19 cellular contexts compared by ENCODE assay signal in genomic region chr3:52431459-52432223, GRCh38. TPM values are rescaled to one million over a fixed set of nuclear protein-coding genes. Genes with fewer than 3 reads are reported as not detected.
DNase-seq lines count a peak whose midpoint lies in the region; ATAC-seq and TF ChIP-seq lines count a peak whose summit lies in the region.
"Had no signal": no experiment of that assay in that cellular context is flagged by ENCODE, and none has a peak within 500 bp of the region (broad histone marks: within the 10 kb centered on the region; RNA-seq: fewer than 3 reads in every experiment).

No MANE protein-coding gene starts in this region.

- H3K9me3 Mint-ChIP-seq in neural crest cell = no peaks in the 10 kb centered on the region
- H3K9me3 Mint-ChIP-seq: activated naive CD4-positive, alpha-beta T cell treated with anti-CD3 and anti-CD28 coated beads, Interleukin-2, amount 50 U/mL, for 24 hours; activated T-cell treated with anti-CD3 and anti-CD28 coated beads, Interleukin-2, amount 50 U/mL, for 4 hours had no signal

- no peaks in the 10 kb centered on the region for H3K36me3 Mint-ChIP-seq in neural crest cell (ENCODE audit: low read depth)
- H3K36me3 Mint-ChIP-seq: activated naive CD4-positive, alpha-beta T cell treated with anti-CD3 and anti-CD28 coated beads, Interleukin-2, amount 50 U/mL, for 24 hours had no signal

- peak; percentile 5 for DNase-seq in activated effector memory CD4-positive, alpha-beta T cell treated with anti-CD3 and anti-CD28 coated beads, Interleukin-2, amount 50 U/mL, for 16 hours
- DNase-seq in activated effector memory CD4-positive, alpha-beta T cell treated with Interleukin-2 at 50 U/mL for 16 hours = no peak
- DNase-seq in Right ventricle myocardium superior (no peak), neural crest cell (ENCODE audit: low read depth, low spot score) (no peak), upper lobe of right lung (no peak), NCI-H2171 treated with DMSO at 0.1 percent for 48 hours (lab: John Stamatoyannopoulos, UW) (no peak), NCI-H2029 treated with DMSO at 0.1 percent for 48 hours (lab: John Stamatoyannopoulos, UW) (no peak), aorta (no peak)
- DNase-seq: activated CD4-positive, alpha-beta T cell treated with anti-CD3 and anti-CD28 coated beads, Interleukin-2, amount 50 U/mL, for 4 hours; activated T-cell treated with anti-CD3 and anti-CD28 coated beads, Interleukin-2, amount 50 U/mL, for 4 hours; effector memory CD4-positive, alpha-beta T cell; KBM-7; NCI-H187 treated with DMSO at 0.1 percent for 48 hours; SIG-M5; T-helper 1 cell had no signal

- H3K27me3 ChIP-seq in upper lobe of right lung (no peaks in the 10 kb centered on the region), aorta (ENCODE audit: control insufficient read depth in 1 of 2, insufficient read depth in 2 of 2, low read length in 1 of 2) (no peaks in the 10 kb centered on the region)
- H3K27me3 ChIP-seq: ascending aorta had no signal

- H3K27me3 Mint-ChIP-seq in neural crest cell (ENCODE audit: low read depth) = no peaks in the 10 kb centered on the region
- H3K27me3 Mint-ChIP-seq: activated naive CD4-positive, alpha-beta T cell treated with anti-CD3 and anti-CD28 coated beads, Interleukin-2, amount 50 U/mL, for 24 hours had no signal

- peak; percentile 9 for ATAC-seq in Right ventricle myocardium superior (ENCODE audit: poor library complexity)
- ATAC-seq in upper lobe of right lung = no peak
- no peak for ATAC-seq in aorta (ENCODE audit: low FRiP score)
- ATAC-seq: activated T-cell treated with anti-CD3 and anti-CD28 coated beads, Interleukin-2, amount 50 U/mL, for 4 hours had no signal

- peak overlapping the region; percentile 6 for H3K27ac ChIP-seq in upper lobe of right lung
- no peak overlapping the region for H3K27ac ChIP-seq in aorta (ENCODE audit: low read depth in 1 of 2, low read length in 2 of 2)
- H3K27ac ChIP-seq: ascending aorta, C4-2B had no signal

- H3K4me3 ChIP-seq in upper lobe of right lung (no peak overlapping the region), aorta (ENCODE audit: low read length in 2 of 2) (no peak overlapping the region)
- H3K4me3 ChIP-seq: ascending aorta had no signal

- H3K4me1 ChIP-seq in upper lobe of right lung (peaks cover 22% of the 10 kb centered on the region), aorta (ENCODE audit: control insufficient read depth in 1 of 2, insufficient read depth in 2 of 2, low read length in 2 of 2) (no peaks in the 10 kb centered on the region)
- H3K4me1 ChIP-seq: ascending aorta had no signal

- H3K4me3 Mint-ChIP-seq in neural crest cell = no peak overlapping the region
- H3K4me3 Mint-ChIP-seq: activated naive CD4-positive, alpha-beta T cell treated with anti-CD3 and anti-CD28 coated beads, Interleukin-2, amount 50 U/mL, for 24 hours; activated T-cell treated with anti-CD3 and anti-CD28 coated beads, Interleukin-2, amount 50 U/mL, for 4 hours had no signal

- intact Hi-C loops in Right ventricle myocardium superior (cut with DNase I) = no loop called here
- intact Hi-C loops in upper lobe of right lung (cut with DNase I) = no loop called here
- intact Hi-C loops in aorta (cut with DNase I) = no loop called here

- TF ChIP-seq CTCF in neural crest cell (conservative IDR thresholded peaks at IDR 0.05) (no peak), upper lobe of right lung (IDR thresholded peaks at IDR 0.05) (no peak)

- peak overlapping the region; percentile 93 for H3K27ac Mint-ChIP-seq in neural crest cell (ENCODE audit: unreplicated experiment)
- H3K27ac Mint-ChIP-seq: activated naive CD4-positive, alpha-beta T cell treated with anti-CD3 and anti-CD28 coated beads, Interleukin-2, amount 50 U/mL, for 24 hours had no signal

- WGBS in aorta, 2 donors = 66 to 69% methylated on average over 10 of the region's 10 CpGs

- H3K9me3 ChIP-seq in upper lobe of right lung (no peaks in the 10 kb centered on the region), aorta (ENCODE audit: control insufficient read depth, low read length) (no peaks in the 10 kb centered on the region)
- H3K9me3 ChIP-seq: ascending aorta had no signal

- H3K36me3 ChIP-seq in upper lobe of right lung = no peaks in the 10 kb centered on the region
- H3K36me3 ChIP-seq in aorta (ENCODE audit: control insufficient read depth in 1 of 2, insufficient read depth in 2 of 2, low read length in 1 of 2) = no peaks in the 10 kb centered on the region
- H3K36me3 ChIP-seq: ascending aorta had no signal

- H3K4me1 Mint-ChIP-seq in neural crest cell = peaks cover 26% of the 10 kb centered on the region
- H3K4me1 Mint-ChIP-seq: activated naive CD4-positive, alpha-beta T cell treated with anti-CD3 and anti-CD28 coated beads, Interleukin-2, amount 50 U/mL, for 24 hours had no signal

RNA-seq across cellular contexts. Expression of gene SEMA3G, which starts 13.3 kb away (rescaled TPM):
- total RNA-seq in Right ventricle myocardium superior (10.4 TPM), neural crest cell (4.1 and 5.2 TPM in 2 replicates), upper lobe of right lung (27.6 TPM), aorta (10 to 100 TPM; 12.5 to 23.8 TPM)
- under 1 TPM in 1 of 2 donors, not detected in 1; 0.26 TPM for polyA plus RNA-seq in aorta
- total RNA-seq: A673 had no signal

RNA-seq across cellular contexts. Expression of gene PHF7, which starts 21.2 kb away (rescaled TPM):
- 16.8 TPM for total RNA-seq in Right ventricle myocardium superior
- 8.5 and 9.9 TPM in 2 replicates for total RNA-seq in neural crest cell
- total RNA-seq in upper lobe of right lung = 6.8 TPM
- 1 to 10 TPM; 7.7 to 8.0 TPM for total RNA-seq in aorta
- polyA plus RNA-seq in aorta = 1 to 10 TPM; 7.1 to 8.5 TPM
- total RNA-seq: ascending aorta had no signal

RNA-seq across cellular contexts. Expression of gene BAP1, which starts 21.8 kb away (rescaled TPM):
- total RNA-seq in Right ventricle myocardium superior (46.2 TPM), neural crest cell (123 and 125 TPM in 2 replicates), upper lobe of right lung (71.4 TPM), aorta (10 to 100 TPM; 62.7 to 74.4 TPM)
- polyA plus RNA-seq in aorta = 10 to 100 TPM; 29.4 to 99.6 TPM

RNA-seq across cellular contexts. Expression of gene TNNC1, which starts 22.2 kb away (rescaled TPM):
- 7,948 TPM for total RNA-seq in Right ventricle myocardium superior
- 0.45 TPM in 1 of 2 replicates, not detected in the other for total RNA-seq in neural crest cell
- 88.9 TPM for total RNA-seq in upper lobe of right lung
- total RNA-seq in aorta = 1 to 10 TPM; 2.6 to 4.7 TPM
- polyA plus RNA-seq in aorta = 10 to 100 TPM in 1 of 2 donors, 1 to 10 TPM in 1; 3.0 to 20.7 TPM
- total RNA-seq: A673 had no signal

RNA-seq across cellular contexts. Expression of gene NISCH, which starts 23.8 kb away (rescaled TPM):
- total RNA-seq in Right ventricle myocardium superior = 46.0 TPM
- total RNA-seq in neural crest cell = 161 and 166 TPM in 2 replicates
- total RNA-seq in upper lobe of right lung = 94.6 TPM
- 100 to 1,000 TPM in 1 of 2 donors, 10 to 100 TPM in 1; 80.9 to 157 TPM for total RNA-seq in aorta
- polyA plus RNA-seq in aorta = 100 to 1,000 TPM in 1 of 2 donors, 10 to 100 TPM in 1; 13.3 to 122 TPM
